In genomic region chr2:241638940-241639339, GRCh38 we compare ENCODE assay signal across 9 cellular contexts. TPM values are rescaled to one million over a fixed set of nuclear protein-coding genes. Genes with fewer than 3 reads are reported as not detected.
DNase-seq lines count a peak whose midpoint lies in the region; ATAC-seq and TF ChIP-seq lines count a peak whose summit lies in the region.
"Had no signal": no experiment of that assay in that cellular context is flagged by ENCODE, and none has a peak within 500 bp of the region (broad histone marks: within the 10 kb centered on the region; RNA-seq: fewer than 3 reads in every experiment).

No MANE protein-coding gene starts in this region.

- TF ChIP-seq POLR2A in adrenal gland (IDR thresholded peaks at IDR 0.05): no peak

- H3K27me3 ChIP-seq in stomach smooth muscle (ENCODE audit: control insufficient read depth in 1 of 2, insufficient read depth in 2 of 2, low read length in 2 of 2): no peaks in the 10 kb centered on the region
- H3K27me3 ChIP-seq in adrenal gland: no peaks in the 10 kb centered on the region

- H3K36me3 ChIP-seq in stomach smooth muscle (ENCODE audit: control insufficient read depth in 2 of 2, insufficient read depth in 2 of 2, low read length in 2 of 2) (no peaks in the 10 kb centered on the region), adrenal gland (replicated peaks in 1 of 2) (peaks cover 0 to under 1% of the 10 kb centered on the region in 2 donors)

- no peaks in the 10 kb centered on the region for H3K9me3 Mint-ChIP-seq in activated T-cell treated with anti-CD3 and anti-CD28 coated beads, Interleukin-2, amount 50 U/mL, for 72 hours
- H3K9me3 Mint-ChIP-seq in activated T-helper 1 cell treated with anti-CD3 and anti-CD28 coated beads, Interleukin-12 subunit alpha, Interleukin-12 subunit beta, Interleukin-2, Interleukin-4 antibody, amounts not matched to agents 30 ng/mL and 10 ng/mL and 1 ng/mL, durations not matched to agents 14 hours and 24 hours and 36 hours: peaks cover 2% of the 10 kb centered on the region

- H3K4me3 ChIP-seq in iPS-18c (ENCODE audit: insufficient read depth, low read depth, low read length) (peak overlapping the region; percentile 31), stomach smooth muscle (ENCODE audit: low read length in 2 of 2) (peak overlapping the region; percentile 46 to 90), adrenal gland (peak overlapping the region in 1 of 4 donors; percentile 95)

- no peak for DNase-seq in activated T-cell treated with anti-CD3 and anti-CD28 coated beads, Interleukin-2, amount 50 U/mL, for 72 hours
- DNase-seq in activated T-cell treated with anti-CD3 and anti-CD28 coated beads for 4 hours (no peak), GM03348 (ENCODE audit: low spot score) (no peak), adrenal gland (no peak), ACHN (no peak)
- DNase-seq in activated T-helper 1 cell treated with anti-CD3 and anti-CD28 coated beads, Interleukin-12 subunit alpha, Interleukin-12 subunit beta, Interleukin-2, Interleukin-4 antibody, amounts not matched to agents 30 ng/mL and 10 ng/mL and 1 ng/mL, durations not matched to agents 14 hours and 24 hours and 36 hours (ENCODE audit: low spot score): no peak
- DNase-seq: NCI-H1436 treated with DMSO at 0.1 percent for 48 hours had no signal

- peak overlapping the region; percentile 82 to 100 for H3K4me3 Mint-ChIP-seq in activated T-cell treated with anti-CD3 and anti-CD28 coated beads, Interleukin-2, amount 50 U/mL, for 72 hours
- H3K4me3 Mint-ChIP-seq in activated T-helper 1 cell treated with anti-CD3 and anti-CD28 coated beads, Interleukin-12 subunit alpha, Interleukin-12 subunit beta, Interleukin-2, Interleukin-4 antibody, amounts not matched to agents 30 ng/mL and 10 ng/mL and 1 ng/mL, durations not matched to agents 14 hours and 24 hours and 36 hours: peak overlapping the region; percentile 93

- WGBS in adrenal gland, 4 donors: 95 to 100% (median 97%) methylated on average over 7 to 14 of the region's 14 CpGs

- peaks cover 61% of the 10 kb centered on the region for H3K4me1 Mint-ChIP-seq in activated T-cell treated with anti-CD3 and anti-CD28 coated beads, Interleukin-2, amount 50 U/mL, for 72 hours (ENCODE audit: low read depth)
- peaks cover 49% of the 10 kb centered on the region for H3K4me1 Mint-ChIP-seq in activated T-helper 1 cell treated with anti-CD3 and anti-CD28 coated beads, Interleukin-12 subunit alpha, Interleukin-12 subunit beta, Interleukin-2, Interleukin-4 antibody, amounts not matched to agents 30 ng/mL and 10 ng/mL and 1 ng/mL, durations not matched to agents 14 hours and 24 hours and 36 hours (ENCODE audit: low read depth)

- intact Hi-C loops in activated T-helper 1 cell treated with anti-CD3 and anti-CD28 coated beads, Interleukin-12 subunit alpha, Interleukin-12 subunit beta, Interleukin-2, Interleukin-4 antibody, amounts not matched to agents 30 ng/mL and 10 ng/mL and 1 ng/mL, durations not matched to agents 14 hours and 24 hours and 36 hours (cut with micrococcal nuclease): loop anchor here (1.0 to 5.0 kb wide), 4 partner anchors 62 to 1072 kb away; partner anchors contain the start of genes D2HGDH and RNPEPL1
- intact Hi-C loops in adrenal gland (cut with DNase I): no loop called here

- H3K4me1 ChIP-seq in stomach smooth muscle (ENCODE audit: control insufficient read depth, insufficient read depth, low read length) (peaks cover 50% of the 10 kb centered on the region), adrenal gland (replicated peaks in 1 of 2) (peaks cover 16 to 34% of the 10 kb centered on the region in 2 donors)

- TF ChIP-seq CTCF in adrenal gland (IDR thresholded peaks at IDR 0.05): no peak

- H3K27ac Mint-ChIP-seq in activated T-cell treated with anti-CD3 and anti-CD28 coated beads, Interleukin-2, amount 50 U/mL, for 72 hours: no peak overlapping the region
- H3K27ac Mint-ChIP-seq in activated T-helper 1 cell treated with anti-CD3 and anti-CD28 coated beads, Interleukin-12 subunit alpha, Interleukin-12 subunit beta, Interleukin-2, Interleukin-4 antibody, amounts not matched to agents 30 ng/mL and 10 ng/mL and 1 ng/mL, durations not matched to agents 14 hours and 24 hours and 36 hours: peak overlapping the region; percentile 89

- no peak overlapping the region for H3K27ac ChIP-seq in stomach smooth muscle (ENCODE audit: low read length)
- no peak overlapping the region for H3K27ac ChIP-seq in adrenal gland

- peaks cover 8 to 10% of the 10 kb centered on the region in 2 donors for H3K36me3 Mint-ChIP-seq in activated T-cell treated with anti-CD3 and anti-CD28 coated beads, Interleukin-2, amount 50 U/mL, for 72 hours (ENCODE audit: insufficient read depth in 2 of 2)
- peaks cover 26% of the 10 kb centered on the region for H3K36me3 Mint-ChIP-seq in activated T-helper 1 cell treated with anti-CD3 and anti-CD28 coated beads, Interleukin-12 subunit alpha, Interleukin-12 subunit beta, Interleukin-2, Interleukin-4 antibody, amounts not matched to agents 30 ng/mL and 10 ng/mL and 1 ng/mL, durations not matched to agents 14 hours and 24 hours and 36 hours (ENCODE audit: low read depth)

- peaks cover 11% of the 10 kb centered on the region for H3K9me3 ChIP-seq in iPS-18c (ENCODE audit: control insufficient read depth, insufficient read depth, low read length)
- no peaks in the 10 kb centered on the region for H3K9me3 ChIP-seq in stomach smooth muscle (ENCODE audit: control insufficient read depth in 2 of 2, low read length in 2 of 2)
- no peaks in the 10 kb centered on the region for H3K9me3 ChIP-seq in adrenal gland (replicated peaks in 1 of 3)

- H3K27me3 Mint-ChIP-seq in activated T-cell treated with anti-CD3 and anti-CD28 coated beads, Interleukin-2, amount 50 U/mL, for 72 hours (ENCODE audit: low read depth): no peaks in the 10 kb centered on the region
- no peaks in the 10 kb centered on the region for H3K27me3 Mint-ChIP-seq in activated T-helper 1 cell treated with anti-CD3 and anti-CD28 coated beads, Interleukin-12 subunit alpha, Interleukin-12 subunit beta, Interleukin-2, Interleukin-4 antibody, amounts not matched to agents 30 ng/mL and 10 ng/mL and 1 ng/mL, durations not matched to agents 14 hours and 24 hours and 36 hours (ENCODE audit: insufficient read depth)

- in situ Hi-C loops in ACHN (cut with HindIII; ENCODE audit: low pct_ligation_motif_present, low pct_unique_long_range_greater_than_20kb, low sequenced_read_pairs): no loop called here

- ATAC-seq in activated T-cell treated with anti-CD3 and anti-CD28 coated beads, Interleukin-2, amount 50 U/mL, for 72 hours (replicated peaks in 1 of 2): no peak

- H3K9ac ChIP-seq in stomach smooth muscle (ENCODE audit: low read length in 2 of 2): peak overlapping the region in 1 of 2 donors; percentile 93

RNA-seq across cellular contexts. Expression of gene ATG4B, which starts 1.4 kb away (rescaled TPM):
- 100 to 1,000 TPM in 1 of 2 donors, 10 to 100 TPM in 1; 97.9 to 109 TPM for total RNA-seq in activated T-cell treated with anti-CD3 and anti-CD28 coated beads, Interleukin-2, amount 50 U/mL, for 72 hours
- total RNA-seq in activated T-helper 1 cell treated with anti-CD3 and anti-CD28 coated beads, Interleukin-12 subunit alpha, Interleukin-12 subunit beta, Interleukin-2, Interleukin-4 antibody, amounts not matched to agents 30 ng/mL and 10 ng/mL and 1 ng/mL, durations not matched to agents 14 hours and 24 hours and 36 hours: 116 and 126 TPM in 2 replicates
- 100 to 1,000 TPM in 1 of 8 donors, 10 to 100 TPM in 7; 37.3 to 100 (median 60.2) TPM for total RNA-seq in adrenal gland
- 100 to 1,000 TPM in 1 of 3 donors, 10 to 100 TPM in 2; 44.6 to 167 (median 77.5) TPM for polyA plus RNA-seq in adrenal gland

RNA-seq across cellular contexts. Expression of gene THAP4, which starts 2.0 kb away (rescaled TPM):
- total RNA-seq in activated T-cell treated with anti-CD3 and anti-CD28 coated beads, Interleukin-2, amount 50 U/mL, for 72 hours: 10 to 100 TPM; 41.8 to 50.9 TPM
- 53.1 and 58.5 TPM in 2 replicates for total RNA-seq in activated T-helper 1 cell treated with anti-CD3 and anti-CD28 coated beads, Interleukin-12 subunit alpha, Interleukin-12 subunit beta, Interleukin-2, Interleukin-4 antibody, amounts not matched to agents 30 ng/mL and 10 ng/mL and 1 ng/mL, durations not matched to agents 14 hours and 24 hours and 36 hours
- total RNA-seq in adrenal gland: 10 to 100 TPM; 27.6 to 48.7 (median 37.3) TPM
- 10 to 100 TPM; 23.9 to 62.9 (median 54.9) TPM for polyA plus RNA-seq in adrenal gland

RNA-seq across cellular contexts. Expression of gene DTYMK, which starts 47.7 kb away (rescaled TPM):
- total RNA-seq in activated T-cell treated with anti-CD3 and anti-CD28 coated beads, Interleukin-2, amount 50 U/mL, for 72 hours: 10 to 100 TPM; 64.6 to 97.5 TPM
- total RNA-seq in activated T-helper 1 cell treated with anti-CD3 and anti-CD28 coated beads, Interleukin-12 subunit alpha, Interleukin-12 subunit beta, Interleukin-2, Interleukin-4 antibody, amounts not matched to agents 30 ng/mL and 10 ng/mL and 1 ng/mL, durations not matched to agents 14 hours and 24 hours and 36 hours: 102 and 106 TPM in 2 replicates
- total RNA-seq in adrenal gland: 10 to 100 TPM; 12.3 to 40.4 (median 23.4) TPM
- polyA plus RNA-seq in adrenal gland: 10 to 100 TPM; 10.4 to 15.4 (median 11.1) TPM
